In genomic region chr6:71040043-71040442, GRCh38 we compare ENCODE assay signal across 23 cellular contexts.
DNase-seq lines count a peak whose midpoint lies in the region; ATAC-seq, FAIRE-seq and TF ChIP-seq lines count a peak whose summit lies in the region.
"Had no signal": no experiment of that assay in that cellular context is flagged by ENCODE, and none has a peak within 500 bp of the region (broad histone marks: within the 10 kb centered on the region; RNA-seq: fewer than 3 reads in every experiment).

No MANE protein-coding gene starts in this region.

- no peaks in the 10 kb centered on the region for H3K23me2 ChIP-seq in H1 (ENCODE audit: low read depth, low read length)

- peaks cover 12% of the 10 kb centered on the region; the same call in 1 of the 2 replicates for H3K9me2 ChIP-seq in GM23338 (ENCODE audit: insufficient read depth)
- H3K9me2 ChIP-seq: SK-N-SH had no signal

- no peak overlapping the region for H2BK12ac ChIP-seq in H1 (ENCODE audit: low read depth, low read length)

- H3K27me3 ChIP-seq in GM23338 (ENCODE audit: insufficient read depth) = no peaks in the 10 kb centered on the region
- H3K27me3 ChIP-seq in H1 (replicated peaks in 1 of 4; ENCODE audit: control insufficient read depth in 3 of 4, extremely low read depth in 1 of 4, insufficient read depth in 3 of 4, low read length in 3 of 4) = no peaks in the 10 kb centered on the region
- no peaks in the 10 kb centered on the region for H3K27me3 ChIP-seq in tibial nerve

- no peak overlapping the region; the same call in 1 of the 2 replicates for H2BK5ac ChIP-seq in H1 (ENCODE audit: low read depth, low read length)

- no peak overlapping the region for H4K91ac ChIP-seq in H1 (replicated peaks; ENCODE audit: insufficient read length, low read length)

- peak; percentile 40 for ATAC-seq in GM23338

- H3K9ac ChIP-seq in H1 (replicated peaks in 1 of 4; ENCODE audit: extremely low read depth in 1 of 4, low read depth in 3 of 4, low read length in 3 of 4) = no peak overlapping the region
- H3K9ac ChIP-seq: KMS-11, SK-N-SH had no signal

- TF ChIP-seq CTCF in GM23338 (conservative IDR thresholded peaks at IDR 0.05; ENCODE audit: low read depth in 2 of 2) (no peak), H1 (IDR thresholded peaks at IDR 0.05; ENCODE audit: control extremely low read depth in 1 of 3, insufficient read depth in 1 of 3, low read depth in 1 of 3, low read length in 3 of 3) (no peak), tibial nerve (IDR thresholded peaks at IDR 0.05) (no peak)

- H4K20me1 ChIP-seq in GM23338 (replicated peaks; ENCODE audit: insufficient read depth) = no peaks in the 10 kb centered on the region
- H4K20me1 ChIP-seq in H1 (replicated peaks in 1 of 2; ENCODE audit: control insufficient read depth in 1 of 2, insufficient read depth in 2 of 2, low read length in 2 of 2) = no peaks in the 10 kb centered on the region

- no peak for FAIRE-seq in H1 (lab: Jason Lieb, UNC)
- FAIRE-seq: A204.1, HTR-8/SVneo had no signal

- H3K27ac Mint-ChIP-seq in GM23338 = no peak overlapping the region
- H3K27ac Mint-ChIP-seq: B cell had no signal

- H2BK15ac ChIP-seq in H1 (ENCODE audit: low read length) = no peak overlapping the region

- no peaks in the 10 kb centered on the region for H3K9me3 ChIP-seq in H1 (ENCODE audit: insufficient read depth in 2 of 2, low read depth in 1 of 2, low read length in 1 of 2)
- no peaks in the 10 kb centered on the region for H3K9me3 ChIP-seq in tibial nerve
- H3K9me3 ChIP-seq: HAP-1, SK-N-SH had no signal

- H3K4me1 Mint-ChIP-seq in GM23338 = peaks cover 3% of the 10 kb centered on the region; the same call in 1 of the 3 replicates
- H3K4me1 Mint-ChIP-seq: B cell had no signal

- TF ChIP-seq EP300 in H1 (IDR thresholded peaks at IDR 0.05; ENCODE audit: borderline replicate concordance in 1 of 2, low read depth in 2 of 2, low read length in 2 of 2) (no peak), tibial nerve (IDR thresholded peaks at IDR 0.05) (no peak)

- no peak for TF ChIP-seq RAD21 in H1 (IDR thresholded peaks at IDR 0.05 in 1 of 2, conservative IDR thresholded peaks at IDR 0.05 in 1 of 2; ENCODE audit: low read depth in 2 of 2, low read length in 2 of 2)

- H3K27ac ChIP-seq in GM23338 (ENCODE audit: low read depth) = no peak overlapping the region
- H3K27ac ChIP-seq in H1 (ENCODE audit: low read depth, low read length) = no peak overlapping the region
- H3K27ac ChIP-seq in tibial nerve = no peak overlapping the region
- H3K27ac ChIP-seq: KMS-11, PC-9 had no signal

- H4K5ac ChIP-seq in H1 (ENCODE audit: insufficient read length, low read depth, low read length) = no peak overlapping the region

- DNase-seq in NCI-H345 treated with DMSO at 0.1 percent for 48 hours (lab: John Stamatoyannopoulos, UW; ENCODE audit: unreplicated experiment) (peak; percentile 2), NCI-H345 (lab: John Stamatoyannopoulos, UW) (no peak), GM23338 (ENCODE audit: low spot score) (no peak), H1 (ENCODE audit: low read depth in 1 of 2, low spot score in 2 of 2) (no peak), pons (ENCODE audit: low spot score) (peak; percentile 9), HPDE6-E6E7 (ENCODE audit: extremely low spot score) (no peak), tibial nerve (ENCODE audit: low spot score in 2 of 2) (no peak)
- DNase-seq in stimulated activated CD4-positive, alpha-beta T cell treated with anti-CD3 and anti-CD28 coated beads, Interleukin-2, amount 100 ng/mL, for 48 hours = no peak
- DNase-seq: DMS79, IMR-90, NCI-H1105 treated with DMSO at 0.1 percent for 48 hours, NCI-H187, NCI-H226, NCI-H524 treated with DMSO at 0.1 percent for 48 hours, PC-9, RPMI8226, SHP77 treated with DMSO at 0.1 percent for 48 hours, SK-N-SH had no signal

- H2AK5ac ChIP-seq in H1 (ENCODE audit: low read depth, low read length) = no peak overlapping the region

- no peaks in the 10 kb centered on the region for H3K36me3 Mint-ChIP-seq in GM23338 (ENCODE audit: low read depth)

- H3K9me3 Mint-ChIP-seq in GM23338 = peaks cover 4% of the 10 kb centered on the region; the same call in 1 of the 3 replicates

- no peak overlapping the region for H3K4ac ChIP-seq in H1 (replicated peaks; ENCODE audit: insufficient read length, low read depth, low read length)

- WGBS in H1 (ENCODE audit: extremely low coverage in 1 of 2, insufficient coverage in 1 of 2, insufficient read length in 1 of 2, insufficient replicate concordance in 2 of 2, low coverage in 1 of 2, low lambda C conversion rate in 2 of 2, missing lambda C conversion rate in 1 of 2), 2 experiments = 54% methylated on average over 1 of the region's 1 CpG; no CpG with 5 or more reads in 1 of the 2 experiments
- 58 to 70% methylated on average over 1 of the region's 1 CpG for WGBS in tibial nerve, 2 donors

- no peak overlapping the region for H3K56ac ChIP-seq in H1 (replicated peaks; ENCODE audit: insufficient read length, low read depth, low read length)

- H2AFZ ChIP-seq in GM23338 = peak overlapping the region; percentile 84
- H2AFZ ChIP-seq in H1 (ENCODE audit: low read length) = 0 out of 2 replicates have a peak overlapping the region, but pooled peaks have one; percentile 80
- H2AFZ ChIP-seq: PC-9 had no signal

- H2BK120ac ChIP-seq in H1 (replicated peaks; ENCODE audit: low read depth, low read length) = no peak overlapping the region

- no peak overlapping the region for H3K18ac ChIP-seq in H1 (ENCODE audit: extremely low read depth, low read length)

- H4K8ac ChIP-seq in H1 (ENCODE audit: extremely low read depth, insufficient read depth, low read length) = no peak overlapping the region

- H3K4me1 ChIP-seq in GM23338 (ENCODE audit: insufficient read depth) = no peaks in the 10 kb centered on the region
- H3K4me1 ChIP-seq in H1 (replicated peaks in 1 of 4; ENCODE audit: control insufficient read depth in 3 of 4, insufficient read depth in 4 of 4, low read length in 3 of 4) = no peaks in the 10 kb centered on the region; a peak in 1 of 7 replicates
- no peaks in the 10 kb centered on the region for H3K4me1 ChIP-seq in tibial nerve
- H3K4me1 ChIP-seq: HAP-1 had no signal

- H3K23ac ChIP-seq in H1 (ENCODE audit: insufficient read length) = no peak overlapping the region

- CTCF ChIA-PET in H1 (lab: Charles Lee; ENCODE audit: partially characterized antibody) = interaction anchor here (0.8 to 1.4 kb wide), 3 partner anchors 11 to 311 kb away, joined by 3 to 4 read pairs (median 3); no protein-coding TSS in a partner anchor

- H3K36me3 ChIP-seq in GM23338 (ENCODE audit: insufficient read depth) = no peaks in the 10 kb centered on the region
- H3K36me3 ChIP-seq in H1 (ENCODE audit: control insufficient read depth in 2 of 4, insufficient read depth in 4 of 4, low read length in 3 of 4) = no peaks in the 10 kb centered on the region
- H3K36me3 ChIP-seq in tibial nerve = no peaks in the 10 kb centered on the region
- H3K36me3 ChIP-seq: HAP-1 had no signal

- no peak overlapping the region for H3K4me3 ChIP-seq in GM23338
- no peak overlapping the region for H3K4me3 ChIP-seq in H1 (ENCODE audit: extremely low read depth in 1 of 4, insufficient read depth in 2 of 4, low read depth in 3 of 4, low read length in 4 of 4)
- H3K4me3 ChIP-seq in tibial nerve = no peak overlapping the region
- H3K4me3 ChIP-seq: HAP-1, PC-9 had no signal

- H3K27me3 Mint-ChIP-seq in GM23338 (ENCODE audit: insufficient read depth, low read depth, poor library complexity) = peaks cover 2% of the 10 kb centered on the region

- H2BK20ac ChIP-seq in H1 (ENCODE audit: low read length) = no peak overlapping the region

- POLR2A ChIA-PET in H1 (lab: Charles Lee; ENCODE audit: partially characterized antibody) = no interaction called here

- no peaks in the 10 kb centered on the region for H3F3A ChIP-seq in GM23338 (replicated peaks; ENCODE audit: low read depth)

- TF ChIP-seq POLR2A in H1 (IDR thresholded peaks at IDR 0.05; ENCODE audit: control extremely low read depth in 1 of 2, low read depth in 2 of 2, low read length in 2 of 2) = no peak
- TF ChIP-seq POLR2A in tibial nerve (IDR thresholded peaks at IDR 0.05) = no peak

- H3K79me2 ChIP-seq in GM23338 (replicated peaks; ENCODE audit: insufficient read depth) (no peaks in the 10 kb centered on the region), H1 (ENCODE audit: control insufficient read depth in 1 of 2, insufficient read depth in 2 of 2, low read length in 2 of 2) (no peaks in the 10 kb centered on the region)

- H3K79me1 ChIP-seq in H1 (ENCODE audit: low read depth, low read length) = no peaks in the 10 kb centered on the region

- H3K14ac ChIP-seq in H1 (ENCODE audit: insufficient read length) = no peak overlapping the region

- H3K4me2 ChIP-seq in GM23338 (no peak overlapping the region), H1 (ENCODE audit: insufficient read depth in 1 of 2, low read depth in 2 of 2, low read length in 2 of 2) (no peak overlapping the region)
- H3K4me2 ChIP-seq: KMS-11, PC-9, SK-N-SH had no signal

- H3K4me3 Mint-ChIP-seq in GM23338 = no peak overlapping the region
- H3K4me3 Mint-ChIP-seq: B cell had no signal

TF ChIP-seq in GM23338, 12 proteins besides CTCF, POLR2A, EP300 and RAD21 (continues in another document):
- TF ChIP-seq NANOG (IDR thresholded peaks at IDR 0.05; ENCODE audit: borderline replicate concordance) (no peak), STAT1 (IDR thresholded peaks at IDR 0.05; ENCODE audit: unreplicated experiment) (no peak), EZH2phosphoT487 (IDR thresholded peaks at IDR 0.05; ENCODE audit: unreplicated experiment) (no peak)

TF ChIP-seq in H1, 55 proteins besides CTCF, POLR2A, EP300 and RAD21 (continues in another document):
- TF ChIP-seq GTF2F1 (IDR thresholded peaks at IDR 0.05; ENCODE audit: borderline replicate concordance, low read depth, low read length) (no peak), SRF (IDR thresholded peaks at IDR 0.05; ENCODE audit: low read depth, low read length) (no peak), SP1 (IDR thresholded peaks at IDR 0.05; ENCODE audit: low read depth, low read length) (no peak), TAF7 (optimal IDR thresholded peaks at IDR 0.05; ENCODE audit: borderline replicate concordance, low read depth, low read length) (no peak), SUZ12 (IDR thresholded peaks at IDR 0.05; ENCODE audit: low read length) (no peak), KDM5A (IDR thresholded peaks at IDR 0.05; ENCODE audit: low read length) (no peak), MAFK (IDR thresholded peaks at IDR 0.05; ENCODE audit: low read depth, low read length) (no peak), CTBP2 (IDR thresholded peaks at IDR 0.05; ENCODE audit: borderline replicate concordance, insufficient read depth, insufficient read length, low read length) (no peak), TEAD4 (IDR thresholded peaks at IDR 0.05; ENCODE audit: low read depth, low read length) (no peak), PHF8 (conservative IDR thresholded peaks at IDR 0.05; ENCODE audit: low read depth, low read length) (no peak), SP4 (IDR thresholded peaks at IDR 0.05; ENCODE audit: low read length) (no peak), HDAC2 (IDR thresholded peaks at IDR 0.05; ENCODE audit: borderline replicate concordance in 1 of 2, low read depth in 2 of 2, low read length in 2 of 2) (no peak)

Comparison
In these comparisons a context has a peak if more than half of its experiments do, and no peak if none do; other contexts are left out.
1. DNase-seq: peak in NCI-H345 treated with DMSO at 0.1 percent for 48 hours (single experiment) and pons (single experiment); none in NCI-H345 (single experiment), GM23338 (single experiment), H1 (0 of 2), stimulated activated CD4-positive, alpha-beta T cell treated with anti-CD3 and anti-CD28 coated beads, Interleukin-2, amount 100 ng/mL, for 48 hours (0 of 2), HPDE6-E6E7 (single experiment) and tibial nerve (0 of 2).